ENCODE assay signal across 1 cellular context in genomic region chr14:80468331-80469122, GRCh38.
TF ChIP-seq lines count a peak whose summit lies in the region.

No MANE protein-coding gene starts in this region.

TF ChIP-seq in HepG2, 621 proteins besides CTCF, POLR2A, EP300 and RAD21 (continued from another document):
- TF ChIP-seq HINFP (CRISPR knock-in tag; IDR thresholded peaks at IDR 0.05; ENCODE audit: low read depth) (no peak), CENPX (CRISPR knock-in tag; IDR thresholded peaks at IDR 0.05) (no peak), ZNF792 (CRISPR knock-in tag; IDR thresholded peaks at IDR 0.05) (peak; percentile 60; the same call in 1 of the 2 replicates), PLSCR1 (CRISPR knock-in tag; IDR thresholded peaks at IDR 0.05; ENCODE audit: borderline replicate concordance) (no peak), IRF1 (CRISPR knock-in tag; IDR thresholded peaks at IDR 0.05; ENCODE audit: low read depth) (no peak), SP4 (CRISPR knock-in tag; IDR thresholded peaks at IDR 0.05) (0 out of 2 replicates have a peak, but pooled peaks have one; percentile 14), POLR2G (IDR thresholded peaks at IDR 0.05; ENCODE audit: low read depth, low read length) (no peak), ZKSCAN5 (CRISPR knock-in tag; IDR thresholded peaks at IDR 0.05) (no peak), ZBTB43 (CRISPR knock-in tag; conservative IDR thresholded peaks at IDR 0.05) (peak; percentile 49; the same call in 1 of the 2 replicates), LCORL (IDR thresholded peaks at IDR 0.05) (peak; percentile 50; the same call in 1 of the 2 replicates), LCORL (CRISPR knock-in tag; IDR thresholded peaks at IDR 0.05) (no peak), RXRA (CRISPR knock-in tag; IDR thresholded peaks at IDR 0.05) (peak; percentile 59; the same call in 1 of the 2 replicates), BCL3 (CRISPR knock-in tag; IDR thresholded peaks at IDR 0.05) (0 out of 2 replicates have a peak, but pooled peaks have one; percentile 50), ZNF18 (CRISPR knock-in tag; IDR thresholded peaks at IDR 0.05; ENCODE audit: insufficient replicate concordance) (peak; percentile 48), ZNF644 (CRISPR knock-in tag; IDR thresholded peaks at IDR 0.05; ENCODE audit: low read depth) (0 out of 2 replicates have a peak, but pooled peaks have one; percentile 21), FUBP1 (CRISPR knock-in tag; IDR thresholded peaks at IDR 0.05; ENCODE audit: borderline replicate concordance) (no peak; the same call in 1 of the 2 replicates), GABPA (IDR thresholded peaks at IDR 0.05; ENCODE audit: low read depth, low read length) (no peak), GABPA (CRISPR knock-in tag; IDR thresholded peaks at IDR 0.05; ENCODE audit: low read depth) (no peak), DDIT3 (CRISPR knock-in tag; IDR thresholded peaks at IDR 0.05) (no peak), ZNF281 (CRISPR knock-in tag; IDR thresholded peaks at IDR 0.05; ENCODE audit: borderline replicate concordance) (peak; percentile 95), ZNF670 (CRISPR knock-in tag; IDR thresholded peaks at IDR 0.05; ENCODE audit: borderline replicate concordance) (0 out of 2 replicates have a peak, but pooled peaks have one; percentile 16), ZNF768 (CRISPR knock-in tag; IDR thresholded peaks at IDR 0.05) (no peak), NR3C1 (CRISPR knock-in tag; IDR thresholded peaks at IDR 0.05) (no peak), HNF1A (IDR thresholded peaks at IDR 0.05; ENCODE audit: low read depth) (peak; percentile 80), HNF1A (CRISPR knock-in tag; IDR thresholded peaks at IDR 0.05; ENCODE audit: borderline replicate concordance) (peak; percentile 93), PHB2 (IDR thresholded peaks at IDR 0.05; ENCODE audit: partially characterized antibody) (no peak), CSRNP1 (CRISPR knock-in tag; IDR thresholded peaks at IDR 0.05) (peak; percentile 77; the same call in 1 of the 2 replicates), CEBPB (IDR thresholded peaks at IDR 0.05; ENCODE audit: borderline replicate concordance, low read depth, low read length) (0 out of 2 replicates have a peak, but pooled peaks have one; percentile 12), ZNF747 (CRISPR knock-in tag; IDR thresholded peaks at IDR 0.05; ENCODE audit: borderline replicate concordance) (peak; percentile 46; the same call in 1 of the 2 replicates), KDM1A (CRISPR knock-in tag; IDR thresholded peaks at IDR 0.05) (peak; percentile 93)
